In genomic region chr1:195096051-195096521, GRCh38 we compare ENCODE assay signal across 19 cellular contexts.
"Had no signal": no experiment of that assay in that cellular context is flagged by ENCODE, and none has a peak within 500 bp of the region (broad histone marks: within the 10 kb centered on the region; RNA-seq: fewer than 3 reads in every experiment).

No MANE protein-coding gene starts in this region.

- H3K36me3 Mint-ChIP-seq: activated naive CD8-positive, alpha-beta T cell; naive thymus-derived CD8-positive, alpha-beta T cell had no signal

- H3K36me3 ChIP-seq: cardiac muscle cell, neutrophil, pancreas, sigmoid colon, thyroid gland had no signal

- ATAC-seq: activated T-cell treated with anti-CD3 and anti-CD28 coated beads, Interleukin-2, amount 50 U/mL, for 72 hours; pancreas; SK-N-SH treated with all-trans-retinoic acid at 6 μM for 48 hours had no signal

- H3K4me3 Mint-ChIP-seq: activated naive CD8-positive, alpha-beta T cell; activated T-cell treated with anti-CD3 and anti-CD28 coated beads, Interleukin-2, amount 50 U/mL, for 72 hours; naive thymus-derived CD8-positive, alpha-beta T cell had no signal

- H3K27me3 ChIP-seq: cardiac muscle cell, neutrophil, pancreas, sigmoid colon, thyroid gland had no signal

- DNase-seq: activated CD4-positive, alpha-beta T cell treated with anti-CD3 and anti-CD28 coated beads, Interleukin-2, amount 50 U/mL, for 1 hour; activated CD4-positive, CD25-positive, alpha-beta regulatory T cell treated with anti-CD3 and anti-CD28 coated beads, Interleukin-2, amount 50 U/mL, for 72 hours; activated effector memory CD4-positive, alpha-beta T cell treated with anti-CD3 and anti-CD28 coated beads, Interleukin-2, amount 50 U/mL, for 16 hours; activated T-cell treated with anti-CD3 and anti-CD28 coated beads, Interleukin-2, amount 50 U/mL, for 72 hours; erythroblast; foreskin melanocyte; glutamatergic neuron; hippocampal formation; naive thymus-derived CD8-positive, alpha-beta T cell; sigmoid colon; stimulated activated CD4-positive, alpha-beta T cell treated with anti-CD3 and anti-CD28 coated beads, Interleukin-4, amount 100 ng/mL, for 4 hours; stimulated activated naive CD4-positive, alpha-beta T cell; T1000; thyroid gland had no signal

- H3K4me1 ChIP-seq: pancreas, sigmoid colon, thyroid gland had no signal

- H3K27ac ChIP-seq: cardiac muscle cell, neutrophil, pancreas, sigmoid colon, thyroid gland had no signal

- H3K27ac Mint-ChIP-seq: activated naive CD8-positive, alpha-beta T cell; activated T-cell treated with anti-CD3 and anti-CD28 coated beads, Interleukin-2, amount 50 U/mL, for 72 hours; naive thymus-derived CD8-positive, alpha-beta T cell had no signal

- H3K9me3 ChIP-seq: neutrophil, pancreas, sigmoid colon, thyroid gland had no signal

- H3K4me3 ChIP-seq: cardiac muscle cell, pancreas, sigmoid colon, thyroid gland had no signal

- H3K27me3 Mint-ChIP-seq: activated naive CD8-positive, alpha-beta T cell had no signal

- H3K4me1 Mint-ChIP-seq: naive thymus-derived CD8-positive, alpha-beta T cell had no signal

- H3K9me3 Mint-ChIP-seq: activated T-cell treated with anti-CD3 and anti-CD28 coated beads, Interleukin-2, amount 50 U/mL, for 72 hours had no signal
